ENCODE assay signal across 1 cellular context in the genomic region with DNA sequence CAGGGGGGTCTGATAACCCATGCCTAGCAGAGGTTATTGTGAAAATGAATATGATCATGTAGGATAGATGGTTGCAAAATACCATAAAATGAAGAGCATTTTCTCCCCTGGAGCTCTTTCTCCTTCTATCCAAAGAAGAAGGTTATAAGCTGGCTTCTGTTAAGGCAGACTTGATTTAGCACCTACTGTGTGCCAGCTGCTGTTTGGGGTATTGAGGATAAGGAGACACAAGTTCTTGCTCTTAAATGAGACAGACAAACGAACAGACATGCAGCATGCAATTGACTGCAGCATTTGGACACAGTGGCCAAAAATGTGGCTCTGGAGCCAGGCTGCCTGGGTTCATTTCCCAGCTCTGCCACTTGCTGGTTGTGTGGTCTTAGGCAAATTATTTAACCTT.
TF ChIP-seq lines count a peak whose summit lies in the region.

No MANE protein-coding gene starts in this region.

TF ChIP-seq in H1, 55 proteins besides CTCF, POLR2A, EP300 and RAD21:
- TF ChIP-seq TBP (IDR thresholded peaks at IDR 0.05; ENCODE audit: low read depth, low read length), result no peak
- TF ChIP-seq RXRA (IDR thresholded peaks at IDR 0.05; ENCODE audit: insufficient read depth, low read depth, low read length), result no peak
- TF ChIP-seq NRF1 (IDR thresholded peaks at IDR 0.05; ENCODE audit: low read depth, low read length), result no peak
- no peak for TF ChIP-seq NANOG (IDR thresholded peaks at IDR 0.05; ENCODE audit: insufficient read depth, low read depth, low read length, poor library complexity, severe bottlenecking)
- no peak for TF ChIP-seq TEAD4 (IDR thresholded peaks at IDR 0.05; ENCODE audit: low read depth, low read length)
